8 cellular contexts compared by ENCODE assay signal in genomic region chr10:75111906-75112703, GRCh38. TPM values are rescaled to one million over a fixed set of nuclear protein-coding genes. Genes with fewer than 3 reads are reported as not detected.
A peak's percentile ranks its signal among the peaks of the same experiment; 100 is the strongest.
DNase-seq lines count a peak whose midpoint lies in the region; ATAC-seq and TF ChIP-seq lines count a peak whose summit lies in the region.

No MANE protein-coding gene starts in this region.

- TF ChIP-seq CTCF in GM13977 (IDR thresholded peaks at IDR 0.05; ENCODE audit: extremely low read depth, insufficient read depth, missing control alignments) (no peak), mucosa of descending colon (IDR thresholded peaks at IDR 0.05) (no peak)

- H3K27me3 ChIP-seq in stomach smooth muscle (ENCODE audit: control insufficient read depth in 1 of 2, insufficient read depth in 2 of 2, low read length in 2 of 2): no peaks in the 10 kb centered on the region

- H3K9me3 ChIP-seq in mucosa of descending colon (no peaks in the 10 kb centered on the region), stomach smooth muscle (ENCODE audit: control insufficient read depth in 2 of 2, low read length in 2 of 2) (no peaks in the 10 kb centered on the region)

- peak overlapping the region; percentile 96 for H3K27ac ChIP-seq in stomach smooth muscle (ENCODE audit: low read length)

- in situ Hi-C loops in GM13977 (cut with MboI; ENCODE audit: low pct_unique_long_range_greater_than_20kb, low sequenced_read_pairs, unreplicated experiment): no loop called here

- DNase-seq in A172 (ENCODE audit: low spot score) (peak; percentile 45), GM13977 (ENCODE audit: low spot score) (peak; percentile 74), NCI-H524 treated with DMSO at 0.1 percent for 48 hours (lab: John Stamatoyannopoulos, UW) (peak; percentile 18), erythroblast (lab: John Stamatoyannopoulos, UW) (peak; percentile 58 to 70), mucosa of descending colon (peak; percentile 55 to 76 (median 68))
- DNase-seq in activated CD8-positive, alpha-beta memory T cell treated with anti-CD3 and anti-CD28 coated beads, Interleukin-2, amount 50 U/mL, for 4 hours: peak; percentile 38

- ATAC-seq in HG02970 (IDR thresholded peaks at IDR 0.05; ENCODE audit: low FRiP score, unreplicated experiment) (peak; percentile 10), mucosa of descending colon (peak; percentile 54)

- peak overlapping the region; percentile 60 for H3K4me3 ChIP-seq in mucosa of descending colon
- peak overlapping the region; percentile 93 to 98 for H3K4me3 ChIP-seq in stomach smooth muscle (ENCODE audit: low read length in 2 of 2)

- TF ChIP-seq POLR2A in erythroblast (IDR thresholded peaks at IDR 0.05; ENCODE audit: low read length): no peak

- H3K36me3 ChIP-seq in mucosa of descending colon (ENCODE audit: low read depth) (no peaks in the 10 kb centered on the region), stomach smooth muscle (ENCODE audit: control insufficient read depth in 2 of 2, insufficient read depth in 2 of 2, low read length in 2 of 2) (no peaks in the 10 kb centered on the region)

- H3K4me1 ChIP-seq in mucosa of descending colon (ENCODE audit: low read depth): peaks cover 10% of the 10 kb centered on the region
- peaks cover 14% of the 10 kb centered on the region for H3K4me1 ChIP-seq in stomach smooth muscle (ENCODE audit: control insufficient read depth, insufficient read depth, low read length)

- intact Hi-C loops in mucosa of descending colon (cut with DNase I, micrococcal nuclease): no loop called here

- H3K9ac ChIP-seq in stomach smooth muscle (ENCODE audit: low read length in 2 of 2): peak overlapping the region; percentile 96

RNA-seq across cellular contexts. Expression of gene SAMD8, which starts 0.6 kb away (rescaled TPM):
- total RNA-seq in A172 (2014; rRNA removed; shearing (Covaris generic)): 13.0 and 18.4 TPM in 2 replicates
- 10 to 100 TPM; 12.1 to 26.6 (median 13.6) TPM for total RNA-seq in mucosa of descending colon

Comparison
In these comparisons a context has a peak if more than half of its experiments do, and no peak if none do; other contexts are left out.
1. Peak in every context shown above with its lines: DNase-seq, ATAC-seq, H3K4me3 ChIP-seq and H3K27ac ChIP-seq.
2. DNase-seq: peak in every context shown above with its lines; median percentile 74 in GM13977; 68 in mucosa of descending colon; 64 in erythroblast; 45 in A172; 38 in activated CD8-positive, alpha-beta memory T cell treated with anti-CD3 and anti-CD28 coated beads, Interleukin-2, amount 50 U/mL, for 4 hours; 18 in NCI-H524 treated with DMSO at 0.1 percent for 48 hours.